Comparison of ENCODE assay signal across 18 cellular contexts in the genomic region with DNA sequence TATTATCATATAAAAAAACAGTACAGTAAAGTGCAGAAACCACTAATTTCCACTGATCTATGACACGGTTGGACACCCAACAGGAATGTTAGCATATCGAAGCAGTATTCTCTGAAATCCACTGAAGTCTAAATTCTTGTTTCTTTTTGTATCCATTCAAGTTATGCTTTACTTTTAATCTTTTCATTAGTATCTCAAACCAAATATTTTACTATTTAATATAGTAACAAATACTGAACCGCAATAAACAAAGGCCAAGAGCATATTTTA. TPM values are rescaled to one million over a fixed set of nuclear protein-coding genes. Genes with fewer than 3 reads are reported as not detected.
DNase-seq lines count a peak whose midpoint lies in the region; ATAC-seq, FAIRE-seq and TF ChIP-seq lines count a peak whose summit lies in the region.
"Had no signal": no experiment of that assay in that cellular context is flagged by ENCODE, and none has a peak within 500 bp of the region (broad histone marks: within the 10 kb centered on the region; RNA-seq: fewer than 3 reads in every experiment).

No MANE protein-coding gene starts in this region.

- peak overlapping the region; percentile 27; the same call in 1 of the 2 replicates for H3K4me2 ChIP-seq in BLaER1

- peaks cover 40% of the 10 kb centered on the region for H3K36me3 ChIP-seq in BLaER1
- H3K36me3 ChIP-seq: suprapubic skin had no signal

- H3K4me1 ChIP-seq in BLaER1: peaks cover 25% of the 10 kb centered on the region
- H3K4me1 ChIP-seq: suprapubic skin had no signal

- no peak overlapping the region for H3K9ac ChIP-seq in BLaER1

- H3K27ac ChIP-seq in BLaER1: no peak overlapping the region
- H3K27ac ChIP-seq: suprapubic skin had no signal

- FAIRE-seq in RCC 7860 (lab: Jason Lieb, UNC): no peak
- FAIRE-seq: K562, small intestine, TTC549 had no signal

- no peak overlapping the region for H3K4me3 ChIP-seq in BLaER1
- H3K4me3 ChIP-seq: K562, suprapubic skin had no signal

- DNase-seq in RCC 7860 (ENCODE audit: low spot score) (peak; percentile 8), chondrocyte (ENCODE audit: low spot score) (no peak), renal cortical epithelial cell (ENCODE audit: low read depth) (peak; percentile 22), NCI-H187 (lab: John Stamatoyannopoulos, UW) (no peak)
- DNase-seq in natural killer cell treated with Interleukin-12 subunit alpha and Interleukin-12 subunit beta and Interleukin-15 and Interleukin-18, amount 100 ng/mL, for 72 hours (ENCODE audit: low spot score): no peak
- DNase-seq: activated naive CD4-positive, alpha-beta T cell treated with Interleukin-2 at 50 U/mL for 16 hours; activated T-cell treated with anti-CD3 and anti-CD28 coated beads, Interleukin-2, amount 50 U/mL, for 24 hours; amygdala; CD4-positive, CD25-positive, alpha-beta regulatory T cell; NCI-H1417; small intestine; stimulated activated CD4-positive, alpha-beta T cell treated with anti-CD3 and anti-CD28 coated beads, Interleukin-2, amount 100 ng/mL, for 24 hours; T-helper 1 cell had no signal

- no peak for TF ChIP-seq CTCF in chondrocyte (IDR thresholded peaks at IDR 0.05)

- no peaks in the 10 kb centered on the region for H3K27me3 ChIP-seq in BLaER1
- H3K27me3 ChIP-seq: suprapubic skin had no signal

- no peaks in the 10 kb centered on the region for H3K9me3 Mint-ChIP-seq in chondrocyte (ENCODE audit: low read depth)
- no peaks in the 10 kb centered on the region for H3K9me3 Mint-ChIP-seq in natural killer cell treated with Interleukin-12 subunit alpha and Interleukin-12 subunit beta and Interleukin-15 and Interleukin-18, amount 100 ng/mL, for 72 hours

- no peaks in the 10 kb centered on the region for H3K36me3 Mint-ChIP-seq in chondrocyte (ENCODE audit: low read depth)
- peaks cover 8% of the 10 kb centered on the region for H3K36me3 Mint-ChIP-seq in natural killer cell treated with Interleukin-12 subunit alpha and Interleukin-12 subunit beta and Interleukin-15 and Interleukin-18, amount 100 ng/mL, for 72 hours

- peaks cover 16% of the 10 kb centered on the region for H3K9me3 ChIP-seq in BLaER1
- H3K9me3 ChIP-seq: suprapubic skin had no signal

- H4K20me1 ChIP-seq in BLaER1: peaks cover 99% of the 10 kb centered on the region

- no peak for ATAC-seq in GM21717 (IDR thresholded peaks at IDR 0.05; ENCODE audit: unreplicated experiment)
- no peak for ATAC-seq in natural killer cell treated with Interleukin-12 subunit alpha and Interleukin-12 subunit beta and Interleukin-15 and Interleukin-18, amount 100 ng/mL, for 72 hours
- ATAC-seq: K562 had no signal

- H3K27ac Mint-ChIP-seq in chondrocyte (ENCODE audit: unreplicated experiment): peak overlapping the region; percentile 64
- no peak overlapping the region for H3K27ac Mint-ChIP-seq in natural killer cell treated with Interleukin-12 subunit alpha and Interleukin-12 subunit beta and Interleukin-15 and Interleukin-18, amount 100 ng/mL, for 72 hours
- H3K27ac Mint-ChIP-seq: CD4-positive, CD25-positive, alpha-beta regulatory T cell had no signal

- peaks cover 47% of the 10 kb centered on the region for H3K4me1 Mint-ChIP-seq in chondrocyte (ENCODE audit: low read depth)
- H3K4me1 Mint-ChIP-seq in natural killer cell treated with Interleukin-12 subunit alpha and Interleukin-12 subunit beta and Interleukin-15 and Interleukin-18, amount 100 ng/mL, for 72 hours (ENCODE audit: low read depth in 2 of 2): peaks cover 12 to 21% of the 10 kb centered on the region in 2 donors

- no peak overlapping the region for H3K4me3 Mint-ChIP-seq in chondrocyte (ENCODE audit: unreplicated experiment)
- H3K4me3 Mint-ChIP-seq in natural killer cell treated with Interleukin-12 subunit alpha and Interleukin-12 subunit beta and Interleukin-15 and Interleukin-18, amount 100 ng/mL, for 72 hours: no peak overlapping the region
- H3K4me3 Mint-ChIP-seq: activated T-cell treated with anti-CD3 and anti-CD28 coated beads, Interleukin-2, amount 50 U/mL, for 24 hours; CD4-positive, CD25-positive, alpha-beta regulatory T cell had no signal

- H3K27me3 Mint-ChIP-seq in chondrocyte (ENCODE audit: low read depth): no peaks in the 10 kb centered on the region
- H3K27me3 Mint-ChIP-seq in natural killer cell treated with Interleukin-12 subunit alpha and Interleukin-12 subunit beta and Interleukin-15 and Interleukin-18, amount 100 ng/mL, for 72 hours: no peaks in the 10 kb centered on the region
- H3K27me3 Mint-ChIP-seq: activated T-cell treated with anti-CD3 and anti-CD28 coated beads, Interleukin-2, amount 50 U/mL, for 24 hours; CD4-positive, CD25-positive, alpha-beta regulatory T cell had no signal

RNA-seq across cellular contexts. Expression of gene ATXN2, which starts 41.1 kb away (rescaled TPM):
- total RNA-seq in chondrocyte (63.7 to 66.8 TPM (median 66.1 TPM) in 3 replicates), renal cortical epithelial cell (7.8 and 59.4 TPM in 2 replicates)
- 10 to 100 TPM; 32.8 to 67.7 TPM for total RNA-seq in natural killer cell treated with Interleukin-12 subunit alpha and Interleukin-12 subunit beta and Interleukin-15 and Interleukin-18, amount 100 ng/mL, for 72 hours

Comparison
In these comparisons a context has a peak if more than half of its experiments do, and no peak if none do; other contexts are left out.
1. DNase-seq: peak in RCC 7860 (single experiment) and renal cortical epithelial cell (single experiment); none in chondrocyte (single experiment), NCI-H187 (0 of 2) and natural killer cell treated with Interleukin-12 subunit alpha and Interleukin-12 subunit beta and Interleukin-15 and Interleukin-18, amount 100 ng/mL, for 72 hours (single experiment).